Comparison of ENCODE assay signal across 10 cellular contexts in the genomic region with DNA sequence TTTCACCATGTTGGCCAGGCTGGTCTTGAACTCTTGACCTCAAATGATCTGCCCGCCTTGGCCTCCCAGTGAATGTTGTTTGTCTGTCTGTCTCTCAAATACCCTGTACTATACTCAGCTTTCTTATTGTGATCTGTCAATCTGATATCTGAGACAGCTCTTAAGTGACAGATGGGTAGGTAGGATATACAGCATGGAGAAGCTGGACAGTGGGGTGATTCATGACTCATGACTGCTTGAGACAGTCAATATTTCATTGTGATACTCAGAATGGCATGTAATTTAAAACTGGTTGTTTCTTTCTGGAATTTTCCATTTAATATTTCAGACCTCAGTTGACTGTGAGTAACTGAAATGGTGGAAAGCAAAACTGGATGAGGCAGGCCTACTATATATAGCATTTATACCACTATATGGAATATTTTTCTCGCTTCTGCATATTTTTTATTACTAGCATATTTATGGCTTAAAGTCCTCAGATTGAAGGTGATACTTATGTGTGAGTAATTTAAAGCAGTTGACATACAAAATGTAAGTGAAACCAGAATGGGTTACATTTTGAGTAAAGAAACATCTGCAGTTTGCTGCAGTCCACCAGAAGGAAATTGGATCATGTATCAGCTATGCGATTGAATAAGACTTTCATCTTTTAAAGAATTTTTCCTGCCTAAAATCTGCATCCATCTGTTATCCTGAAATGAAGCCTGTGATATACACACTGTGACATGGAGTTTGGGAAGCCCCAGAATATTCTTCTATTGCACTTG. TPM values are rescaled to one million over a fixed set of nuclear protein-coding genes. Genes with fewer than 3 reads are reported as not detected.
A peak's percentile ranks its signal among the peaks of the same experiment; 100 is the strongest.
DNase-seq lines count a peak whose midpoint lies in the region; ATAC-seq and TF ChIP-seq lines count a peak whose summit lies in the region.
"Had no signal": no experiment of that assay in that cellular context is flagged by ENCODE, and none has a peak within 500 bp of the region (broad histone marks: within the 10 kb centered on the region; RNA-seq: fewer than 3 reads in every experiment).

No MANE protein-coding gene starts in this region.

- no peak overlapping the region for H3K4me3 ChIP-seq in mucosa of descending colon
- H3K4me3 ChIP-seq: transverse colon had no signal

- peak; percentile 64 for DNase-seq in HCEC 1CT
- peak; percentile 58 for DNase-seq in LHCN-M2 (ENCODE audit: low read depth)
- no peak for DNase-seq in mucosa of descending colon
- no peak for DNase-seq in NCI-H2107 treated with DMSO at 0.1 percent for 48 hours (lab: John Stamatoyannopoulos, UW; ENCODE audit: unreplicated experiment)
- DNase-seq in pons (ENCODE audit: low spot score) = no peak
- DNase-seq in left cardiac atrium = no peak
- no peak for DNase-seq in NOMO-1 treated with DMSO at 0.1 percent for 48 hours (lab: John Stamatoyannopoulos, UW; ENCODE audit: unreplicated experiment)
- DNase-seq: T-helper 17 cell, transverse colon had no signal

- no peaks in the 10 kb centered on the region for H3K4me1 ChIP-seq in mucosa of descending colon (ENCODE audit: low read depth)

- no peak for TF ChIP-seq CTCF in mucosa of descending colon (IDR thresholded peaks at IDR 0.05)

- H3K36me3 ChIP-seq in mucosa of descending colon (ENCODE audit: low read depth) = no peaks in the 10 kb centered on the region
- H3K36me3 ChIP-seq: transverse colon had no signal

- intact Hi-C loops in mucosa of descending colon (cut with DNase I, micrococcal nuclease) (no loop called here), left cardiac atrium (cut with DNase I) (no loop called here)

- ATAC-seq in GM18519 (IDR thresholded peaks at IDR 0.05; ENCODE audit: low FRiP score, unreplicated experiment) (peak; percentile 77), mucosa of descending colon (peak; percentile 46), left cardiac atrium (no peak)
- ATAC-seq: T-helper 17 cell had no signal

- no peaks in the 10 kb centered on the region for H3K9me3 ChIP-seq in mucosa of descending colon
- H3K9me3 ChIP-seq: transverse colon had no signal

RNA-seq across cellular contexts. Expression of a gene that starts 22.3 kb away (rescaled TPM):
- total RNA-seq in LHCN-M2 (2014; rRNA removed) (7.4 and 10.3 TPM in 2 replicates), mucosa of descending colon (10 to 100 TPM; 17.6 to 38.9 (median 18.8) TPM), left cardiac atrium (10 to 100 TPM in 1 of 2 donors, 1 to 10 TPM in 1; 9.0 to 12.8 TPM)
- polyA plus RNA-seq in LHCN-M2 (2012) = 1.4 TPM

Comparison
In these comparisons a context has a peak if more than half of its experiments do, and no peak if none do; other contexts are left out.
1. ATAC-seq: peak in GM18519 (single experiment) and mucosa of descending colon (single experiment); none in left cardiac atrium (0 of 2).
2. DNase-seq: peak in HCEC 1CT (single experiment) and LHCN-M2 (single experiment); none in mucosa of descending colon (0 of 3), NCI-H2107 treated with DMSO at 0.1 percent for 48 hours (single experiment), pons (single experiment), left cardiac atrium (single experiment) and NOMO-1 treated with DMSO at 0.1 percent for 48 hours (single experiment).